16 cellular contexts compared by ENCODE assay signal in the genomic region with DNA sequence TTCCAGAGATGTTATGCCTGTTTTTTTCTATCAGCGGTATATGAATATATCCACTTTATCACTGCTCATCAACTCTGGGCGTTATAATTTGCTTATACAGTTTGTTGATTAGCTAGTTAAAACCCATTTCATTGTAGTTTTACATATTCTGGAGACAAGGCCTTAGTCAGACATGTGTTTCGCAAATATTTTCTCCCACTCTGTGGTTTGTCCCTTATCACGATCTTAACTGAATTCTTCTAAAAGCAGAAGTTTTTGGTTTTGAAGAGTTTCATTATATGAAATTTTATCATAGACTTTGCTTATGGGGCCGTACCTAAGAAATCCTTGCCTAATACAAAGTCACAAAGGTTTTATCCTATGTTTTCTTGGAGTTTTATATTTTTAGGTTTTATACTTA.
DNase-seq lines count a peak whose midpoint lies in the region; ATAC-seq and TF ChIP-seq lines count a peak whose summit lies in the region.
"Had no signal": no experiment of that assay in that cellular context is flagged by ENCODE, and none has a peak within 500 bp of the region (broad histone marks: within the 10 kb centered on the region; RNA-seq: fewer than 3 reads in every experiment).

No MANE protein-coding gene starts in this region.

- no peak for TF ChIP-seq CTCF in GM13976 (IDR thresholded peaks at IDR 0.05; ENCODE audit: borderline replicate concordance, control extremely low read depth, extremely low read depth, insufficient read depth, missing control alignments)
- no peak for TF ChIP-seq CTCF in neutrophil (IDR thresholded peaks at IDR 0.05)
- TF ChIP-seq CTCF in PC-3 (conservative IDR thresholded peaks at IDR 0.05; ENCODE audit: low read depth, low read length): no peak
- no peak for TF ChIP-seq CTCF in right lobe of liver (IDR thresholded peaks at IDR 0.05)

- H3K27me3 ChIP-seq in neutrophil: no peaks in the 10 kb centered on the region
- no peaks in the 10 kb centered on the region for H3K27me3 ChIP-seq in PC-3 (ENCODE audit: low read length)
- no peaks in the 10 kb centered on the region for H3K27me3 ChIP-seq in right lobe of liver

- H3K4me3 ChIP-seq in neutrophil (ENCODE audit: low read depth in 1 of 2, low read length in 1 of 2) (no peak overlapping the region), PC-3 (ENCODE audit: low read length) (no peak overlapping the region), right lobe of liver (no peak overlapping the region)
- H3K4me3 ChIP-seq: K562 had no signal

- H3F3A ChIP-seq in PC-3 (ENCODE audit: low read length, unreplicated experiment): no peaks in the 10 kb centered on the region

- POLR2A ChIA-PET in PC-3 (lab: Charles Lee; ENCODE audit: unreplicated experiment): no interaction called here

- DNase-seq in GM13976 (ENCODE audit: low spot score) (peak; percentile 15), SIG-M5 treated with dmso at 0.1 percent for 504 hours (lab: John Stamatoyannopoulos, UW; ENCODE audit: unreplicated experiment) (peak; percentile 99), PC-3 (no peak), right lobe of liver (no peak)
- DNase-seq: activated B cell treated with CpG ODN at 0.5 μM for 24 hours; activated CD8-positive, alpha-beta memory T cell treated with anti-CD3 and anti-CD28 coated beads, Interleukin-2, amount 50 U/mL, for 4 hours; activated naive CD4-positive, alpha-beta T cell treated with anti-CD3 and anti-CD28 coated beads, Interleukin-2, amount 50 U/mL, for 16 hours; DMS 273 treated with DMSO at 0.1 percent for 48 hours; islet precursor cell; NCI-H1694 treated with DMSO at 0.1 percent for 48 hours; NCI-H82 had no signal

- no peak overlapping the region for H3K9ac ChIP-seq in PC-3 (ENCODE audit: low read length)

- H3K4me2 ChIP-seq in PC-3 (ENCODE audit: low read length): no peak overlapping the region

- no peaks in the 10 kb centered on the region for H3K9me3 ChIP-seq in neutrophil
- H3K9me3 ChIP-seq in PC-3 (ENCODE audit: low read length): no peaks in the 10 kb centered on the region
- H3K9me3 ChIP-seq in right lobe of liver: no peaks in the 10 kb centered on the region

- in situ Hi-C loops in GM13976 (cut with MboI; ENCODE audit: low sequenced_read_pairs, unreplicated experiment): no loop called here

- no peak overlapping the region for H2AFZ ChIP-seq in PC-3 (ENCODE audit: low read length)

- H4K20me1 ChIP-seq in PC-3 (ENCODE audit: low read length): no peaks in the 10 kb centered on the region

- no peak for TF ChIP-seq POLR2A in right lobe of liver (IDR thresholded peaks at IDR 0.05)

- CTCF ChIA-PET in PC-3 (lab: Charles Lee): no interaction called here

- H3K27ac ChIP-seq in neutrophil: peak overlapping the region; percentile 79
- H3K27ac ChIP-seq in PC-3 (ENCODE audit: low read length): no peak overlapping the region
- H3K27ac ChIP-seq in right lobe of liver: no peak overlapping the region

- H3K4me1 ChIP-seq in neutrophil (ENCODE audit: control insufficient read depth in 1 of 2, insufficient read depth in 1 of 2, low read depth in 1 of 2, low read length in 1 of 2): peaks cover 50 to 54% of the 10 kb centered on the region in 2 experiments
- no peaks in the 10 kb centered on the region for H3K4me1 ChIP-seq in PC-3 (ENCODE audit: insufficient read depth, low read length)
- peaks cover 0 to 3% (median 0%) of the 10 kb centered on the region in 4 donors for H3K4me1 ChIP-seq in right lobe of liver

- 64% methylated on average over 5 of the region's 5 CpGs for WGBS in right lobe of liver (ENCODE audit: insufficient coverage, low coverage, low lambda C conversion rate, missing lambda C conversion rate)

- BruUV-seq in PC-3 (replicated peaks; lab: Mats Ljungman, UMichigan): no TSS peak

- ATAC-seq in HG03469 (IDR thresholded peaks at IDR 0.05; ENCODE audit: unreplicated experiment) (peak; percentile 66), PC-3 (no peak), GM19324 (IDR thresholded peaks at IDR 0.05; ENCODE audit: low FRiP score, unreplicated experiment) (no peak), right lobe of liver (no peak), GM18517 (IDR thresholded peaks at IDR 0.05; ENCODE audit: unreplicated experiment) (no peak)
- ATAC-seq: K562 had no signal

- intact Hi-C loops in PC-3 (cut with micrococcal nuclease): no loop called here
- intact Hi-C loops in right lobe of liver (cut with DNase I): no loop called here

- peaks cover 20% of the 10 kb centered on the region for H3K36me3 ChIP-seq in neutrophil
- no peaks in the 10 kb centered on the region for H3K36me3 ChIP-seq in PC-3 (ENCODE audit: low read depth, low read length)
- no peaks in the 10 kb centered on the region for H3K36me3 ChIP-seq in right lobe of liver

- H3K79me2 ChIP-seq in PC-3 (ENCODE audit: low read length): no peaks in the 10 kb centered on the region

- no peaks in the 10 kb centered on the region for H3K9me2 ChIP-seq in PC-3 (replicated peaks; ENCODE audit: low read length)

Comparison
In these comparisons a context has a peak if more than half of its experiments do, and no peak if none do; other contexts are left out.
1. DNase-seq: peak in GM13976 (single experiment) and SIG-M5 treated with dmso at 0.1 percent for 504 hours (single experiment); none in PC-3 (single experiment) and right lobe of liver (0 of 3).